ENCODE assay signal across 1 cellular context in genomic region chr6:7312616-7313504, GRCh38.
TF ChIP-seq lines count a peak whose summit lies in the region.

TSS of gene SSR1 (minus strand) at chr6:7313199. CDS start at chr6:7313120, 79 bp downstream.

TF ChIP-seq in H1, 55 proteins besides CTCF, POLR2A, EP300 and RAD21 (continued from another document):
- TF ChIP-seq MAFK (IDR thresholded peaks at IDR 0.05; ENCODE audit: low read depth, low read length) (no peak), HDAC2 (IDR thresholded peaks at IDR 0.05; ENCODE audit: borderline replicate concordance in 1 of 2, low read depth in 2 of 2, low read length in 2 of 2) (peak in 1 of 2 experiments; percentile 91; a peak in 1 of 4 replicates), SRF (IDR thresholded peaks at IDR 0.05; ENCODE audit: low read depth, low read length) (no peak), ATF2 (IDR thresholded peaks at IDR 0.05; ENCODE audit: low read length) (no peak), PHF8 (conservative IDR thresholded peaks at IDR 0.05; ENCODE audit: low read depth, low read length) (peak; percentile 89), GTF2F1 (IDR thresholded peaks at IDR 0.05; ENCODE audit: borderline replicate concordance, low read depth, low read length) (peak; percentile 10; the same call in 1 of the 2 replicates), YY1 (IDR thresholded peaks at IDR 0.05; ENCODE audit: low read depth, low read length) (peak; percentile 82; the same call in 1 of the 2 replicates), CHD2 (IDR thresholded peaks at IDR 0.05; ENCODE audit: low read length) (peak; percentile 98), BACH1 (IDR thresholded peaks at IDR 0.05; ENCODE audit: low read length) (no peak), GABPA (IDR thresholded peaks at IDR 0.05; ENCODE audit: borderline replicate concordance, insufficient read depth, low read length) (no peak), KDM5A (IDR thresholded peaks at IDR 0.05; ENCODE audit: low read length) (no peak), SIX5 (IDR thresholded peaks at IDR 0.05; ENCODE audit: low read depth, low read length) (no peak), RXRA (IDR thresholded peaks at IDR 0.05; ENCODE audit: insufficient read depth, low read depth, low read length) (no peak), RNF2 (IDR thresholded peaks at IDR 0.05; ENCODE audit: borderline replicate concordance, low read depth, low read length, missing control alignments, poor library complexity, severe bottlenecking) (no peak), ASH2L (IDR thresholded peaks at IDR 0.05; ENCODE audit: low read length) (peak; percentile 90), ZNF274 (IDR thresholded peaks at IDR 0.05; ENCODE audit: borderline replicate concordance, extremely low read depth, low read length) (no peak), KDM1A (IDR thresholded peaks at IDR 0.05; ENCODE audit: borderline replicate concordance, low read length) (no peak), E2F6 (IDR thresholded peaks at IDR 0.05) (peak; percentile 83), SIN3A (conservative IDR thresholded peaks at IDR 0.05 in 1 of 2, IDR thresholded peaks at IDR 0.05 in 1 of 2; ENCODE audit: low read depth in 1 of 2, low read length in 2 of 2) (peak; percentile 66 to 67; a peak in 1 of 4 replicates), BRCA1 (IDR thresholded peaks at IDR 0.05; ENCODE audit: low read depth, low read length) (peak; percentile 89)
